11 cellular contexts compared by ENCODE assay signal in the genomic region with DNA sequence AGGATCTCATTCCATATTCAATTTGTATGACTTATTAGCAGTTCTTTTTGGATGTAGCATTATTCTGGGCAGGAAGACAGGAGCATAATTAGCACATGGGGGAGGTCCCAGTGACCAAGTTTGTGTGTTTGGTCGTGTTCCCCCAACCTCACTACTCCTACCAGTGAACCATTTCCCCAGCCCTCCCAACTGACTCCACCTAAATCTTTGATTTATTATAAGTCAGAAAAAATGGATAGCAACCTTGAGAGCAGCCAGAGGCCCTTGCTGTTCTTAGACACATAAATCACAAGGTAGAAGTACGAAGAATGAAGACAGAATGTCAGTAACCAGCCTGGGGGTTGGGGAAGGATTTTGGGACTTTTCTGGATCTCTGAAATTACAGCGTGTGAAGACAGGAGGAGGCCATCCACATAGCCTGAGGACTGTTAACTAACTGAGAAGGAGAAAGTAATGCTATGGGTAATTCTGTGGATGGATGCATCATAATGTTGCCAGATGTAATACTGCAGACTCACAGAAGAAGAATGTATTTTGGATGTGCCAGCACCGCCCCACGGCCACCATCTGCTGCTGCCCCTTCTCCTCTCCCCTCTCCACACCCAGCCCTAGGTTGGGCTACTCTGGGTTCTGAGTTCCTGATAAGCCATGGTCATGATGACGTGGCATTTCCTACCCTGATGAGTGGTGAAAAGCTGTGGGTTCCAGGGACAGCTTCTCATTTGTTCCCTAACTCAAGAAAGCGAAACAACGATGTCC.
A peak's percentile ranks its signal among the peaks of the same experiment; 100 is the strongest.
DNase-seq lines count a peak whose midpoint lies in the region; TF ChIP-seq lines count a peak whose summit lies in the region.
"Had no signal": no experiment of that assay in that cellular context is flagged by ENCODE, and none has a peak within 500 bp of the region (broad histone marks: within the 10 kb centered on the region; RNA-seq: fewer than 3 reads in every experiment).

No MANE protein-coding gene starts in this region.

- H3K4ac ChIP-seq in mesenchymal stem cell (ENCODE audit: low read depth in 1 of 2, low read length in 2 of 2) (no peak overlapping the region), H9 (ENCODE audit: low read depth, low read length) (no peak overlapping the region)

- H2BK120ac ChIP-seq in mesenchymal stem cell (ENCODE audit: low read depth, low read length), result no peak overlapping the region
- H2BK120ac ChIP-seq in H9 (ENCODE audit: low read depth, low read length, poor library complexity, severe bottlenecking), result no peak overlapping the region

- H3K9me3 ChIP-seq in mammary epithelial cell (replicated peaks; ENCODE audit: insufficient read depth, low read length) (no peaks in the 10 kb centered on the region), mesenchymal stem cell (ENCODE audit: control insufficient read depth, low read length) (no peaks in the 10 kb centered on the region), H9 (ENCODE audit: control insufficient read depth, low read depth, low read length) (no peaks in the 10 kb centered on the region)

- H4K20me1 ChIP-seq in mammary epithelial cell (ENCODE audit: insufficient read depth, low read length), result no peaks in the 10 kb centered on the region
- no peaks in the 10 kb centered on the region for H4K20me1 ChIP-seq in H9 (ENCODE audit: control insufficient read depth, insufficient read depth, insufficient read length)

- H4K91ac ChIP-seq in mesenchymal stem cell (ENCODE audit: low read length) (no peak overlapping the region), H9 (ENCODE audit: insufficient read length, low read depth, low read length) (no peak overlapping the region)

- CTCF ChIA-PET in mammary epithelial cell (lab: Charles Lee; ENCODE audit: low non-redundant PET), result no interaction called here

- no peak overlapping the region for H3T11ph ChIP-seq in H9 (ENCODE audit: low read length)

- no peaks in the 10 kb centered on the region for H3K79me1 ChIP-seq in mesenchymal stem cell (replicated peaks; ENCODE audit: low read length, poor library complexity, severe bottlenecking)
- H3K79me1 ChIP-seq in H9 (ENCODE audit: insufficient read depth, low read depth, low read length, poor library complexity, severe bottlenecking), result no peaks in the 10 kb centered on the region

- H4K8ac ChIP-seq in mesenchymal stem cell (ENCODE audit: low read length) (no peak overlapping the region), H9 (replicated peaks; ENCODE audit: insufficient read length, low read depth, low read length) (no peak overlapping the region)

- peaks cover 6% of the 10 kb centered on the region; the same call in 1 of the 2 replicates for H3K27me3 Mint-ChIP-seq in H9 (ENCODE audit: low read depth)

- WGBS in mammary epithelial cell (ENCODE audit: low coverage, missing lambda C conversion rate), result 52% methylated on average over 8 of the region's 8 CpGs
- WGBS in mesenchymal stem cell, result 48% methylated on average over 5 of the region's 8 CpGs
- WGBS in H9 (ENCODE audit: extremely low coverage, insufficient read length, low lambda C conversion rate), result no CpG with 5 or more reads among the region's 8 CpGs

- H3K79me2 ChIP-seq in mammary epithelial cell (ENCODE audit: insufficient read depth, low read length) (no peaks in the 10 kb centered on the region), H9 (ENCODE audit: insufficient read depth, low read length) (no peaks in the 10 kb centered on the region)

- no peaks in the 10 kb centered on the region for H3K36me3 ChIP-seq in mammary epithelial cell (ENCODE audit: insufficient read depth, low read length)
- H3K36me3 ChIP-seq in mesenchymal stem cell (ENCODE audit: control insufficient read depth in 1 of 2, insufficient read depth in 2 of 2, low read depth in 1 of 2, low read length in 2 of 2), result no peaks in the 10 kb centered on the region

- H2AK5ac ChIP-seq in mesenchymal stem cell (ENCODE audit: low read length, severe bottlenecking), result no peak overlapping the region
- H2AK5ac ChIP-seq in H9 (ENCODE audit: insufficient read length, low read length), result no peak overlapping the region

- peak overlapping the region in 1 of 2 experiments; percentile 73 for H2BK12ac ChIP-seq in mesenchymal stem cell (ENCODE audit: low read length in 2 of 2)
- no peak overlapping the region for H2BK12ac ChIP-seq in H9 (ENCODE audit: insufficient read length, low read depth, low read length)

- no peak for TF ChIP-seq POLR2A in NB4 (IDR thresholded peaks at IDR 0.05; ENCODE audit: extremely low read depth, insufficient read length)

- no peak; the same call in 1 of the 2 replicates for TF ChIP-seq CTCF in AG09319 (IDR thresholded peaks at IDR 0.05; ENCODE audit: low read depth, low read length)
- no peak for TF ChIP-seq CTCF in NB4 (IDR thresholded peaks at IDR 0.05; ENCODE audit: low read depth, low read length)
- no peak for TF ChIP-seq CTCF in mammary epithelial cell (conservative IDR thresholded peaks at IDR 0.05 in 1 of 2, IDR thresholded peaks at IDR 0.05 in 1 of 2; ENCODE audit: extremely low read depth in 1 of 2, insufficient read depth in 1 of 2, low read depth in 1 of 2, low read length in 2 of 2)
- TF ChIP-seq CTCF in H9 (conservative IDR thresholded peaks at IDR 0.05), result no peak

- H3K4me2 ChIP-seq in mammary epithelial cell (ENCODE audit: insufficient read depth, low read depth, low read length) (peak overlapping the region; percentile 25), mesenchymal stem cell (ENCODE audit: low read length, poor library complexity, severe bottlenecking) (no peak overlapping the region), H9 (ENCODE audit: insufficient read depth, insufficient read length, low read length) (no peak overlapping the region)

- no peak overlapping the region for H3K56ac ChIP-seq in H9 (ENCODE audit: insufficient read length, low read depth, low read length)

- H3K27ac ChIP-seq in mammary epithelial cell (ENCODE audit: insufficient read depth, low read depth, low read length), result peak overlapping the region; percentile 84
- H3K27ac ChIP-seq in mesenchymal stem cell (ENCODE audit: low read length, poor library complexity, severe bottlenecking), result no peak overlapping the region
- H3K27ac ChIP-seq in H9 (ENCODE audit: insufficient read length, low read depth, low read length), result no peak overlapping the region

- H3K23ac ChIP-seq in mesenchymal stem cell (ENCODE audit: low read length in 2 of 2) (no peak overlapping the region), H9 (ENCODE audit: insufficient read length, low read depth, low read length) (no peak overlapping the region)

- peaks cover 12 to 14% of the 10 kb centered on the region in 2 experiments for H3K4me1 Mint-ChIP-seq in H9
- H3K4me1 Mint-ChIP-seq: CD4-positive, alpha-beta memory T cell had no signal

- dilution Hi-C loops in mammary epithelial cell (cut with HindIII; ENCODE audit: low sequenced_read_pairs), result no loop called here

- H3K18ac ChIP-seq in mesenchymal stem cell (ENCODE audit: low read depth in 1 of 2, low read length in 2 of 2) (no peak overlapping the region), H9 (ENCODE audit: insufficient read length, low read depth, low read length) (no peak overlapping the region)

- H3K4me3 ChIP-seq in NB4 (ENCODE audit: low read depth, low read length), result no peak overlapping the region
- no peak overlapping the region for H3K4me3 ChIP-seq in mammary epithelial cell (replicated peaks in 1 of 3; ENCODE audit: insufficient read depth in 1 of 3, low read depth in 2 of 3, low read length in 3 of 3)
- no peak overlapping the region for H3K4me3 ChIP-seq in mesenchymal stem cell (ENCODE audit: insufficient read depth in 1 of 2, low read depth in 1 of 2, low read length in 2 of 2)

- H3K4me3 Mint-ChIP-seq in H9, result no peak overlapping the region
- H3K4me3 Mint-ChIP-seq: CD4-positive, alpha-beta memory T cell had no signal

- no peaks in the 10 kb centered on the region for H3K23me2 ChIP-seq in H9 (ENCODE audit: insufficient read length, low read depth, low read length, poor library complexity, severe bottlenecking)

- intact Hi-C loops in mammary epithelial cell (cut with micrococcal nuclease), result no loop called here

- H2AFZ ChIP-seq in mammary epithelial cell (ENCODE audit: low read depth, low read length) (no peak overlapping the region), mesenchymal stem cell (ENCODE audit: low read depth, low read length) (no peak overlapping the region), H9 (ENCODE audit: low read length) (no peak overlapping the region)

- H3K4me1 ChIP-seq in mammary epithelial cell (ENCODE audit: insufficient read depth, low read length), result peaks cover 19% of the 10 kb centered on the region
- H3K4me1 ChIP-seq in mesenchymal stem cell (ENCODE audit: control insufficient read depth, insufficient read depth, low read depth, low read length), result no peaks in the 10 kb centered on the region
- H3K4me1 ChIP-seq in H9 (ENCODE audit: insufficient read depth, low read length), result peaks cover 5% of the 10 kb centered on the region; the same call in 1 of the 2 replicates

- H2BK5ac ChIP-seq in mesenchymal stem cell (ENCODE audit: low read depth, low read length, poor library complexity, severe bottlenecking) (no peak overlapping the region), H9 (ENCODE audit: insufficient read length, low read length) (no peak overlapping the region)

- peak overlapping the region in 1 of 2 experiments; percentile 62 for H3K14ac ChIP-seq in mesenchymal stem cell (ENCODE audit: low read length in 2 of 2)
- no peak overlapping the region for H3K14ac ChIP-seq in H9 (ENCODE audit: insufficient read depth, low read length)

- TSS peak; percentile 98 for BruUV-seq in mammary epithelial cell (replicated peaks; lab: Mats Ljungman, UMichigan)

- DNase-seq in AG09319 (ENCODE audit: extremely low read depth, low read depth), result peak; percentile 70
- peak; percentile 49 for DNase-seq in NB4 (ENCODE audit: low read depth)
- peak; percentile 98 for DNase-seq in mammary epithelial cell
- peak; percentile 57 for DNase-seq in mesenchymal stem cell
- DNase-seq in iPS-NIHi11 (ENCODE audit: low spot score), result no peak
- DNase-seq in H9, result no peak
- no peak for DNase-seq in activated CD8-positive, alpha-beta memory T cell treated with anti-CD3 and anti-CD28 coated beads, Interleukin-2, amount 50 U/mL, for 48 hours
- DNase-seq in GF-D8 (lab: John Stamatoyannopoulos, UW), result no peak
- DNase-seq: CD4-positive, alpha-beta memory T cell; SIG-M5; stimulated activated CD4-positive, alpha-beta T cell treated with anti-CD3 and anti-CD28 coated beads, Interleukin-1b, Interleukin-23, amount 100 ng/mL, for 48 hours had no signal

- no peak overlapping the region for H2BK20ac ChIP-seq in H9 (ENCODE audit: low read depth, low read length, poor library complexity, severe bottlenecking)

- H3K9ac ChIP-seq in mammary epithelial cell (ENCODE audit: insufficient read depth, low read length) (no peak overlapping the region), mesenchymal stem cell (ENCODE audit: low read length) (peak overlapping the region; percentile 76), H9 (ENCODE audit: extremely low read depth, insufficient read length, low read length) (no peak overlapping the region)

- no peaks in the 10 kb centered on the region; a peak in 2 of 5 replicates for H3K9me3 Mint-ChIP-seq in H9
- H3K9me3 Mint-ChIP-seq: CD4-positive, alpha-beta memory T cell had no signal

- H2BK15ac ChIP-seq in mesenchymal stem cell (ENCODE audit: low read depth, poor library complexity, severe bottlenecking) (no peak overlapping the region), H9 (ENCODE audit: low read depth, low read length) (no peak overlapping the region)

- no peak overlapping the region for H3K27ac Mint-ChIP-seq in H9
- H3K27ac Mint-ChIP-seq: CD4-positive, alpha-beta memory T cell had no signal

- no peaks in the 10 kb centered on the region for H3K36me3 Mint-ChIP-seq in H9 (ENCODE audit: insufficient read depth in 1 of 3, low read depth in 3 of 3)
- H3K36me3 Mint-ChIP-seq: CD4-positive, alpha-beta memory T cell had no signal

- in situ Hi-C loops in mammary epithelial cell (cut with MboI; ENCODE audit: low sequenced_read_pairs in 2 of 2), result no loop called here

- H3K27me3 ChIP-seq in mammary epithelial cell (ENCODE audit: insufficient read depth, low read length) (no peaks in the 10 kb centered on the region), mesenchymal stem cell (ENCODE audit: control insufficient read depth in 1 of 2, insufficient read depth in 1 of 2, low read length in 2 of 2) (peaks cover 0 to 23% of the 10 kb centered on the region in 2 experiments), H9 (ENCODE audit: insufficient read depth, low read length) (0 out of 2 replicates have a peak, but pooled peaks cover 2% of the 10 kb centered on the region)

- no peak overlapping the region for H4K5ac ChIP-seq in H9 (ENCODE audit: insufficient read length, low read depth, low read length)

Comparison
In these comparisons a context has a peak if more than half of its experiments do, and no peak if none do; other contexts are left out.
1. DNase-seq: peak in AG09319 (single experiment), NB4 (single experiment), mammary epithelial cell (single experiment) and mesenchymal stem cell (single experiment); none in iPS-NIHi11 (single experiment), H9 (single experiment), activated CD8-positive, alpha-beta memory T cell treated with anti-CD3 and anti-CD28 coated beads, Interleukin-2, amount 50 U/mL, for 48 hours (single experiment) and GF-D8 (single experiment).